ENCODE assay signal across 11 cellular contexts in the genomic region with DNA sequence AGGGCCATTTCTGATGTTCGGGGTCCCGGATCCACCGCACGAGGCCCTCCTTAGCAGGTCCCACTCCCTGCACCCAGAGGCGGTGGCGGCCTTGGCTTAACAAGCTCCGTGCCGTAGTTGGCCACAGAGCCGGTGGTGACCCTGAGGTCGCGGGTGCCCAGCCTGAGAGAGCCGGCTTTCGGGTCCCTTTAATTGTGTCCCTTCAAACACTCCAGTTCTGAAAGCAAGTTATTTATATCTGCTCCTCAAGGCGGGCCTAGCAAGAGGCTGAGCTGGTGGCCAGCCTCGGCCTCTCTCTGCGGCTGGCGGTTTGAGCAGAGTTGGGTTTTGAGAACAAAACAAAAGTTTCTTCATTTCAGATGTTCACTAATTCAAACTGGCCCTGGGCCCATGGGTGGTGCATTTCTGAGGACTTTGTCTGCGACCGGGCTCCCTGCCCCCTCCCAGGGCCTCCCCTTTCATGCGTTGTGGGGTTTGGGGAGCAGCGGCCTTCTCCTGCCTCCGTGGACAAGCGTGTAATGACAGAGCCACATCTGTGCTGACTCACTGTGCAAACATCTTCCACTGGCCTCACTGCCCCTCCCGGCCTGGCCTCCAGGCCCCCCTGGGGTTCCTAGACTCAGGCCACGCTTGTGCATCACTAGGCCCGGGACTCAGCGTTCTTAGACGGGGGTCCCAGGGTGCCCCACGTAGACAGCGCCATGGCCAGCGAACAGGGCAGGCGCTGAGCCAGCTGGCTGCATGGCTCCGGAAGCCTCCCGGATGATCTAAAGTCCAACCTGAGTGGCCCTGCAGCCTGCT. TPM values are rescaled to one million over a fixed set of nuclear protein-coding genes. Genes with fewer than 3 reads are reported as not detected.
DNase-seq lines count a peak whose midpoint lies in the region; ATAC-seq and TF ChIP-seq lines count a peak whose summit lies in the region.
"Had no signal": no experiment of that assay in that cellular context is flagged by ENCODE, and none has a peak within 500 bp of the region (broad histone marks: within the 10 kb centered on the region; RNA-seq: fewer than 3 reads in every experiment).

No MANE protein-coding gene starts in this region.

- intact Hi-C loops in ascending aorta (cut with DNase I) (no loop called here), right cardiac atrium (cut with DNase I) (no loop called here)

- peak; percentile 50 for DNase-seq in H7
- DNase-seq in ascending aorta (ENCODE audit: low spot score in 2 of 2): peak in 1 of 2 donors; percentile 67
- DNase-seq in right cardiac atrium: peak; percentile 77 to 80 (median 80)
- DNase-seq in smooth muscle cell of the brain vasculature (ENCODE audit: low read depth, low spot score): peak; percentile 86
- no peak for DNase-seq in NCI-H2196 treated with DMSO at 0.1 percent for 48 hours (lab: John Stamatoyannopoulos, UW; ENCODE audit: unreplicated experiment)
- DNase-seq in activated gamma-delta T cell treated with Interleukin-2 at 50 U/mL for 16 hours: no peak
- no peak for DNase-seq in cortex of kidney (lab: John Stamatoyannopoulos, UW)
- DNase-seq: activated CD4-positive, CD25-positive, alpha-beta regulatory T cell treated with anti-CD3 and anti-CD28 coated beads, Interleukin-2, amount 50 U/mL, for 72 hours; NCI-H82; stimulated activated CD4-positive, alpha-beta T cell treated with anti-CD3 and anti-CD28 coated beads, Interleukin-2, amount 100 ng/mL, for 48 hours had no signal

- H3K36me3 ChIP-seq in H7 (replicated peaks; ENCODE audit: control insufficient read depth, insufficient read depth, low read length) (no peaks in the 10 kb centered on the region), ascending aorta (no peaks in the 10 kb centered on the region)

- no peaks in the 10 kb centered on the region for H3K9me3 ChIP-seq in ascending aorta
- no peaks in the 10 kb centered on the region for H3K9me3 ChIP-seq in right cardiac atrium (ENCODE audit: control insufficient read depth, low read length)

- H3K27ac ChIP-seq in ascending aorta (peak overlapping the region; percentile 10 to 40), right cardiac atrium (ENCODE audit: low read length) (peak overlapping the region; percentile 75)

- H3K4me1 ChIP-seq in ascending aorta (no peaks in the 10 kb centered on the region), right cardiac atrium (ENCODE audit: control insufficient read depth, insufficient read depth, low read length) (no peaks in the 10 kb centered on the region)

- ATAC-seq in right cardiac atrium (peak; percentile 79), GM21717 (IDR thresholded peaks at IDR 0.05; ENCODE audit: unreplicated experiment) (no peak)

- H3K27me3 ChIP-seq in H7 (ENCODE audit: control insufficient read depth, insufficient read depth, low read length) (no peaks in the 10 kb centered on the region), ascending aorta (no peaks in the 10 kb centered on the region), right cardiac atrium (ENCODE audit: control insufficient read depth, insufficient read depth) (no peaks in the 10 kb centered on the region)

- 56% methylated on average over 34 of the region's 34 CpGs for WGBS in right cardiac atrium

- TF ChIP-seq CTCF in ascending aorta (IDR thresholded peaks at IDR 0.05): no peak

- H3K4me3 ChIP-seq in H7 (ENCODE audit: insufficient read depth, low read depth, low read length) (no peak overlapping the region), ascending aorta (no peak overlapping the region), right cardiac atrium (ENCODE audit: low read length) (no peak overlapping the region)

RNA-seq across cellular contexts. Expression of a gene that starts 49.4 kb away (rescaled TPM):
- total RNA-seq in H7 (2014; rRNA removed; shearing (Covaris generic)): 10.1 and 11.3 TPM in 2 replicates
- total RNA-seq in ascending aorta (99.6 TPM), right cardiac atrium (10 to 100 TPM; 16.0 to 35.8 (median 26.1) TPM)
- 15.4 TPM for polyA plus RNA-seq in right cardiac atrium

Comparison
In these comparisons a context has a peak if more than half of its experiments do, and no peak if none do; other contexts are left out.
1. DNase-seq: peak in H7 (single experiment), right cardiac atrium (3 of 3) and smooth muscle cell of the brain vasculature (single experiment); none in NCI-H2196 treated with DMSO at 0.1 percent for 48 hours (single experiment), activated gamma-delta T cell treated with Interleukin-2 at 50 U/mL for 16 hours (single experiment) and cortex of kidney (single experiment).